ENCODE assay signal across 18 cellular contexts in the genomic region with DNA sequence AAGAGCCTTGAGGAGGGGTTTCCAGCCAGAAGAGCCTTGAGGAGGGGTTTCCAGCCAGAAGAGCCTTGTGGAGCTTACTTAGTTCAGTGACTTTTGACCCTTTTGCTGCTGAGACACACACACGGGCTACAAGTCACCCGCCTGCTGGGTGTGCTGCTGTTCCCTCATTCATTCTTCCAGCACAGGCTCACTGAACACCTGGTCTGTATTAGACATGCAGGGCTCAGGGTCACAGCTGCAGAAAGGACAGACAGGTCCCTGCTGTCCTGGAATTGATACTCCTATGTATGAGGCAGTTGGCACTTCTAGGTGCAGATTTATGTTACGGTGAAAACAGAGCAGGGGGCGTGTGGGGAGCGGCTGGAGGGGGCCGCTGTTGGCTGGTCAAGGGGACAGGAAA. TPM values are rescaled to one million over a fixed set of nuclear protein-coding genes. Genes with fewer than 3 reads are reported as not detected.
DNase-seq lines count a peak whose midpoint lies in the region; ATAC-seq, FAIRE-seq and TF ChIP-seq lines count a peak whose summit lies in the region.
"Had no signal": no experiment of that assay in that cellular context is flagged by ENCODE, and none has a peak within 500 bp of the region (broad histone marks: within the 10 kb centered on the region; RNA-seq: fewer than 3 reads in every experiment).

No MANE protein-coding gene starts in this region.

- no peaks in the 10 kb centered on the region for H3F3A ChIP-seq in GM23248 (ENCODE audit: insufficient read depth)

- H3K27me3 Mint-ChIP-seq in neural crest cell (ENCODE audit: low read depth) = peaks cover 22% of the 10 kb centered on the region

- no peak for TF ChIP-seq POLR2A in HepG2 (IDR thresholded peaks at IDR 0.05; ENCODE audit: insufficient read depth in 1 of 2, low read depth in 2 of 2, low read length in 2 of 2)
- TF ChIP-seq POLR2A in right lobe of liver (IDR thresholded peaks at IDR 0.05) = no peak

- POLR2A ChIA-PET in HepG2 (lab: Yijun Ruan, JAX) = no interaction called here

- H3K79me2 ChIP-seq in HepG2 (ENCODE audit: insufficient read depth, low read length) (no peaks in the 10 kb centered on the region), GM23248 (ENCODE audit: insufficient read depth) (no peaks in the 10 kb centered on the region)

- no peak overlapping the region for H3K9ac ChIP-seq in HepG2 (ENCODE audit: insufficient read depth, low read depth, low read length)
- no peak overlapping the region for H3K9ac ChIP-seq in GM23248
- H3K9ac ChIP-seq: BLaER1 treated with 17β-estradiol and CSF1 and Interleukin-3, amounts not matched to agents 10 nM and 100 nM had no signal

- H3K4me3 Mint-ChIP-seq in neural crest cell = no peak overlapping the region

- H3K4me1 ChIP-seq in HepG2 (ENCODE audit: insufficient read depth, low read length) = no peaks in the 10 kb centered on the region
- H3K4me1 ChIP-seq in right lobe of liver = peaks cover 0 to under 1% (median 0%) of the 10 kb centered on the region in 4 donors
- H3K4me1 ChIP-seq in GM23248 (ENCODE audit: insufficient read depth) = no peaks in the 10 kb centered on the region
- H3K4me1 ChIP-seq: HAP-1 had no signal

- H3K9me3 ChIP-seq in HepG2 (ENCODE audit: low read length) (no peaks in the 10 kb centered on the region), right lobe of liver (no peaks in the 10 kb centered on the region), GM23248 (ENCODE audit: low read depth) (no peaks in the 10 kb centered on the region)
- H3K9me3 ChIP-seq: BLaER1 treated with 17β-estradiol and CSF1 and Interleukin-3, amounts not matched to agents 10 nM and 100 nM; HAP-1 had no signal

- H3K36me3 ChIP-seq in HepG2 (replicated peaks in 1 of 2; ENCODE audit: control insufficient read depth in 1 of 2, insufficient read depth in 2 of 2, low read length in 2 of 2) (no peaks in the 10 kb centered on the region), right lobe of liver (no peaks in the 10 kb centered on the region), GM23248 (ENCODE audit: low read depth) (no peaks in the 10 kb centered on the region)
- H3K36me3 ChIP-seq: BLaER1 treated with 17β-estradiol and CSF1 and Interleukin-3, amounts not matched to agents 10 nM and 100 nM; HAP-1 had no signal

- no peak for FAIRE-seq in HepG2 (lab: Jason Lieb, UNC)
- FAIRE-seq: GM19239, H1 had no signal

- peak overlapping the region; percentile 59 for H3K27ac Mint-ChIP-seq in neural crest cell (ENCODE audit: unreplicated experiment)
- H3K27ac Mint-ChIP-seq: CD4-positive, CD25-positive, alpha-beta regulatory T cell had no signal

- H3K27me3 ChIP-seq in HepG2 (ENCODE audit: control insufficient read depth in 1 of 2, insufficient read depth in 2 of 2, low read length in 2 of 2) = peaks cover 6 to 77% of the 10 kb centered on the region in 2 experiments; a peak in 4 of 5 replicates
- H3K27me3 ChIP-seq in right lobe of liver = no peaks in the 10 kb centered on the region
- peaks cover 82% of the 10 kb centered on the region for H3K27me3 ChIP-seq in GM23248 (replicated peaks; ENCODE audit: insufficient read depth)

- TF ChIP-seq EP300 in HepG2 (IDR thresholded peaks at IDR 0.05; ENCODE audit: low read depth in 2 of 2, low read length in 2 of 2) = no peak
- no peak for TF ChIP-seq EP300 in HepG2 (CRISPR knock-in tag; IDR thresholded peaks at IDR 0.05; ENCODE audit: borderline replicate concordance)

- H3K9me3 Mint-ChIP-seq in neural crest cell = no peaks in the 10 kb centered on the region

- peaks cover 40% of the 10 kb centered on the region for H3K4me1 Mint-ChIP-seq in neural crest cell

- CTCF ChIA-PET in HepG2 (lab: Yijun Ruan, JAX; ENCODE audit: low intra/inter-chr PET ratio, low total read pairs) = no interaction called here

- no TSS peak for BruUV-seq in HepG2 (replicated peaks; lab: Mats Ljungman, UMichigan)

- peak; percentile 7; the same call in 1 of the 3 replicates for ATAC-seq in HepG2
- no peak for ATAC-seq in right lobe of liver
- ATAC-seq in SK-N-SH treated with all-trans-retinoic acid at 6 μM for 48 hours = peak; percentile 28; the same call in 1 of the 3 replicates

- no peak for TF ChIP-seq RAD21 in HepG2 (CRISPR knock-in tag; IDR thresholded peaks at IDR 0.05)

- intact Hi-C loops in HepG2 (cut with micrococcal nuclease; ENCODE audit: unreplicated experiment) (no loop called here), right lobe of liver (cut with DNase I) (no loop called here)

- H3K27ac ChIP-seq in HepG2 (ENCODE audit: extremely low read length, insufficient read depth, low read length) (no peak overlapping the region), right lobe of liver (no peak overlapping the region), GM23248 (no peak overlapping the region)
- H3K27ac ChIP-seq: BLaER1 treated with 17β-estradiol and CSF1 and Interleukin-3, amounts not matched to agents 10 nM and 100 nM had no signal

- H3K9me2 ChIP-seq in GM23248 (ENCODE audit: insufficient read depth) = no peaks in the 10 kb centered on the region

- H3K4me2 ChIP-seq in HepG2 (ENCODE audit: low read depth, low read length) = no peak overlapping the region
- H3K4me2 ChIP-seq in GM23248 (ENCODE audit: unreplicated experiment) = no peak overlapping the region

- 43% methylated on average over 6 of the region's 6 CpGs for WGBS in HepG2 (ENCODE audit: low lambda C conversion rate)
- WGBS in right lobe of liver (ENCODE audit: insufficient coverage, low coverage, low lambda C conversion rate, missing lambda C conversion rate) = 63% methylated on average over 4 of the region's 6 CpGs
- WGBS in GM23248 (ENCODE audit: low coverage in 1 of 2, low lambda C conversion rate in 2 of 2, missing lambda C conversion rate in 2 of 2), 2 experiments = 78% methylated on average over 6 of the region's 6 CpGs

- H3K4me3 ChIP-seq in HepG2 (replicated peaks in 1 of 3; ENCODE audit: insufficient read depth in 1 of 3, low read depth in 2 of 3, low read length in 3 of 3) (no peak overlapping the region), right lobe of liver (no peak overlapping the region), GM23248 (no peak overlapping the region)
- H3K4me3 ChIP-seq: BLaER1 treated with 17β-estradiol and CSF1 and Interleukin-3, amounts not matched to agents 10 nM and 100 nM; HAP-1 had no signal

- peaks cover 3% of the 10 kb centered on the region for H3K36me3 Mint-ChIP-seq in neural crest cell (ENCODE audit: low read depth)
- H3K36me3 Mint-ChIP-seq: CD4-positive, CD25-positive, alpha-beta regulatory T cell had no signal

- TF ChIP-seq CTCF in HepG2 (CRISPR knock-in tag; IDR thresholded peaks at IDR 0.05) (no peak), right lobe of liver (IDR thresholded peaks at IDR 0.05) (no peak), neural crest cell (conservative IDR thresholded peaks at IDR 0.05) (no peak)

- DNase-seq in HepG2 (ENCODE audit: low spot score) (no peak), right lobe of liver (no peak), neural crest cell (ENCODE audit: low read depth, low spot score) (no peak), midbrain (lab: John Stamatoyannopoulos, UW) (no peak), GM23248 (no peak)
- no peak for DNase-seq in stimulated activated CD4-positive, alpha-beta T cell treated with anti-CD3 and anti-CD28 coated beads, Interleukin-4, amount 100 ng/mL, for 1 hour
- DNase-seq: 8988T; AML-193; Calu3; CD4-positive, CD25-positive, alpha-beta regulatory T cell; DMS 273 treated with DMSO at 0.1 percent for 48 hours; DND-41; GF-D8 had no signal

- H4K20me1 ChIP-seq in HepG2 (ENCODE audit: insufficient read depth, low read length) = no peaks in the 10 kb centered on the region
- no peaks in the 10 kb centered on the region for H4K20me1 ChIP-seq in GM23248 (ENCODE audit: insufficient read depth)

- in situ Hi-C loops in HepG2 (cut with HindIII; ENCODE audit: extremely low pct_ligation_motif_present, low pct_unique_long_range_greater_than_20kb) = no loop called here
- in situ Hi-C loops in GM23248 (cut with MboI) = no loop called here

- no peak overlapping the region for H2AFZ ChIP-seq in HepG2 (ENCODE audit: low read length)
- H2AFZ ChIP-seq in GM23248 = no peak overlapping the region

TF ChIP-seq in SK-N-SH treated with all-trans-retinoic acid at 6 μM for 48 hours, 23 proteins besides CTCF, POLR2A, EP300 and RAD21 (continues in another document):
- TF ChIP-seq TCF4 (CRISPR knock-in tag; IDR thresholded peaks at IDR 0.05; ENCODE audit: borderline replicate concordance) (no peak), ESRRG (CRISPR knock-in tag; IDR thresholded peaks at IDR 0.05) (no peak)

RNA-seq across cellular contexts. Expression of gene CACNG4, which starts 6.7 kb away (rescaled TPM):
- total RNA-seq in HepG2 (2016; rRNA removed; fragmentation: Illumina TruSeq; extraction: Trizol) (0.09 and 0.11 TPM in 2 replicates), right lobe of liver (not detected), neural crest cell (38.4 and 38.9 TPM in 2 replicates)
- 0.09 and 0.10 TPM in 2 replicates for total RNA-seq in HepG2 (2016; cell fraction: cytosol; rRNA removed; fragmentation: Illumina TruSeq; extraction: Trizol; ENCODE audit: low read depth)
- total RNA-seq in HepG2 (2016; cell fraction: insoluble cytoplasmic fraction; rRNA removed; fragmentation: Illumina TruSeq; extraction: Trizol) = 0.09 TPM in 2 replicates
- total RNA-seq in HepG2 (2016; cell fraction: membrane; rRNA removed; fragmentation: Illumina TruSeq; extraction: Trizol) = 0.17 and 0.19 TPM in 2 replicates
- not detected in 2 replicates for total RNA-seq in HepG2 (2016; cell fraction: nucleus; rRNA removed; fragmentation: Illumina TruSeq; extraction: Trizol)
- polyA plus RNA-seq in HepG2 (2011; rRNA removed) (0.09 and 0.17 TPM in 2 replicates), GM23248 (2016; fragmentation: Nextera tagmentation; extraction: Ambion mirVana) (not detected in 2 replicates)
- 0.14 and 0.19 TPM in 2 replicates for polyA plus RNA-seq in HepG2 (2011; cell fraction: cytosol; rRNA removed)
- 0.07 and 0.21 TPM in 2 replicates for polyA plus RNA-seq in HepG2 (2011; cell fraction: nucleus; rRNA removed)
- polyA plus RNA-seq in HepG2 (2012) = 0.08 and 0.12 TPM in 2 replicates
- polyA plus RNA-seq in HepG2 (2016; cell fraction: cytosol; fragmentation: Illumina TruSeq; extraction: Trizol; ENCODE audit: low read depth) = 0.12 and 0.14 TPM in 2 replicates
- 0.09 TPM in 1 of 2 replicates, not detected in the other for polyA plus RNA-seq in HepG2 (2016; cell fraction: insoluble cytoplasmic fraction; fragmentation: Illumina TruSeq; extraction: Trizol; ENCODE audit: low read depth)
- polyA plus RNA-seq in HepG2 (2016; cell fraction: membrane; fragmentation: Illumina TruSeq; extraction: Trizol; ENCODE audit: low read depth) = 0.17 and 0.26 TPM in 2 replicates
- not detected in 2 replicates for polyA plus RNA-seq in HepG2 (2016; cell fraction: nucleus; fragmentation: Illumina TruSeq; extraction: Trizol; ENCODE audit: insufficient read depth, low read depth)
- polyA minus RNA-seq in HepG2 (2011; rRNA and poly(A)+ RNA removed; ENCODE audit: low replicate concordance) = 0.22 TPM in 1 of 2 replicates, not detected in the other
- polyA minus RNA-seq in HepG2 (2011; cell fraction: cytosol; rRNA and poly(A)+ RNA removed) = not detected in 2 replicates
- polyA minus RNA-seq in HepG2 (2011; cell fraction: nucleus; rRNA and poly(A)+ RNA removed) = not detected in 2 replicates
- not detected in 2 replicates for total RNA-seq in GM23248 (2014; rRNA removed; shearing (Covaris generic))
- total RNA-seq: CD4-positive, CD25-positive, alpha-beta regulatory T cell had no signal
- polyA plus RNA-seq: CD4-positive, CD25-positive, alpha-beta regulatory T cell had no signal

Comparison
In these comparisons a context has a peak if more than half of its experiments do, and no peak if none do; other contexts are left out.
1. ATAC-seq: peak in HepG2 (single experiment) and SK-N-SH treated with all-trans-retinoic acid at 6 μM for 48 hours (single experiment); none in right lobe of liver (0 of 4).
2. RNA of gene CACNG4, which starts 6.7 kb away (total RNA-seq): 38.4 to 38.9 TPM in neural crest cell; 0.09 to 0.19 TPM in HepG2, not detected in right lobe of liver and not detected in GM23248; every median in the first group is over 10 times any median in the second.